In the genomic region with DNA sequence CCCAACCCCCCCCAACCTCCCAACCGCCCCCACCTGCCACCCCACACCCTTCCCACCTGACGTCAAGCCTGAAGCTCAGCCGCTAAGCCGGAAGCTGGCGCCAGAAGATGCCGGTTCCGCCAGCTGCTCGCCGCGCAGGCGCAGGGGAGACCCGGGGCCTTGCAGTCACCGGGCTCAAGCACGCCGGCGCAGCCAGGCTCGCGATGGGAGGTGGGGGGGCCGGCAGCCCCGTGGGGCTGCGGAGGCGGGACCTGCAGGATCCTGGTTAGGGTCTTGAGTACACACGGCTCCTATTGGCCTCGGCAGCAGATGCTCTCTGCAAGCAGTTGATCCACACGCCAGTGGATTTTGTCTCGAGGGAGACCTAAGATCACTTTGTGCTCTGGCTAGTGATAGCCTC, we compare ENCODE assay signal across 8 cellular contexts. TPM values are rescaled to one million over a fixed set of nuclear protein-coding genes. Genes with fewer than 3 reads are reported as not detected.
DNase-seq lines count a peak whose midpoint lies in the region; TF ChIP-seq lines count a peak whose summit lies in the region.

A gene (minus strand): TSS at position 109 of the 400 bp plus-strand sequence. CDS start 4,268 bp downstream, outside the sequence.

- no peak for TF ChIP-seq EP300 in stomach (IDR thresholded peaks at IDR 0.05)

- H3K56ac ChIP-seq in H9 (ENCODE audit: insufficient read length, low read depth, low read length) = no peak within 1 kb of the TSS

- H3K27me3 ChIP-seq in H9 (ENCODE audit: insufficient read depth, low read length) = no peaks in the 10 kb centered on the region
- no peaks in the 10 kb centered on the region for H3K27me3 ChIP-seq in MG63
- H3K27me3 ChIP-seq in stomach = no peaks in the 10 kb centered on the region

- no peak within 1 kb of the TSS for H2BK5ac ChIP-seq in H9 (ENCODE audit: insufficient read length, low read length)

- TF ChIP-seq CTCF in H9 (conservative IDR thresholded peaks at IDR 0.05) = no peak
- TF ChIP-seq CTCF in foreskin fibroblast (IDR thresholded peaks at IDR 0.05; ENCODE audit: low read depth, low read length) = no peak
- TF ChIP-seq CTCF in neural crest cell (conservative IDR thresholded peaks at IDR 0.05) = no peak
- no peak for TF ChIP-seq CTCF in stomach (IDR thresholded peaks at IDR 0.05)

- no peaks in the 10 kb centered on the region for H4K20me1 ChIP-seq in H9 (ENCODE audit: control insufficient read depth, insufficient read depth, insufficient read length)

- no peak within 1 kb of the TSS for H2BK20ac ChIP-seq in H9 (ENCODE audit: low read depth, low read length, poor library complexity, severe bottlenecking)

- H3K9ac ChIP-seq in ES-I3 (ENCODE audit: low read depth, low read length) (peak within 1 kb of the TSS; percentile 66), H9 (ENCODE audit: extremely low read depth, insufficient read length, low read length) (peak within 1 kb of the TSS; percentile 74)

- no peak within 1 kb of the TSS for H2BK15ac ChIP-seq in H9 (ENCODE audit: low read depth, low read length)

- peak within 1 kb of the TSS; percentile 83 for H3K4me2 ChIP-seq in H9 (ENCODE audit: insufficient read depth, insufficient read length, low read length)

- H3K27ac ChIP-seq in H9 (ENCODE audit: insufficient read length, low read depth, low read length) (no peak within 1 kb of the TSS), stomach (peak within 1 kb of the TSS; percentile 53 to 84 (median 77))

- no peak for TF ChIP-seq POLR2A in stomach (IDR thresholded peaks at IDR 0.05)

- H3K9me3 Mint-ChIP-seq in H9 (no peaks in the 10 kb centered on the region), neural crest cell (no peaks in the 10 kb centered on the region)

- H3K14ac ChIP-seq in H9 (ENCODE audit: insufficient read depth, low read length) = no peak within 1 kb of the TSS

- no peak within 1 kb of the TSS for H2BK120ac ChIP-seq in H9 (ENCODE audit: low read depth, low read length, poor library complexity, severe bottlenecking)

- H2AFZ ChIP-seq in H9 (ENCODE audit: low read length) = peak within 1 kb of the TSS; percentile 76

- H3K27me3 Mint-ChIP-seq in H9 (ENCODE audit: low read depth) (no peaks in the 10 kb centered on the region; the same call in 1 of the 2 replicates), neural crest cell (ENCODE audit: low read depth) (no peaks in the 10 kb centered on the region)

- H3K9me3 ChIP-seq in ES-I3 (ENCODE audit: control insufficient read depth, insufficient read depth, low read length) = no peaks in the 10 kb centered on the region
- H3K9me3 ChIP-seq in H9 (ENCODE audit: control insufficient read depth, low read depth, low read length) = no peaks in the 10 kb centered on the region
- no peaks in the 10 kb centered on the region for H3K9me3 ChIP-seq in MG63
- H3K9me3 ChIP-seq in stomach = no peaks in the 10 kb centered on the region

- H3K23me2 ChIP-seq in H9 (ENCODE audit: insufficient read length, low read depth, low read length, poor library complexity, severe bottlenecking) = peaks cover 3% of the 10 kb centered on the region

- no peak within 1 kb of the TSS for H3K18ac ChIP-seq in H9 (ENCODE audit: insufficient read length, low read depth, low read length)

- H3K27ac Mint-ChIP-seq in H9 (peak within 1 kb of the TSS in 2 of 3 experiments; percentile 36 to 61; a peak in 2 of 7 replicates), neural crest cell (ENCODE audit: unreplicated experiment) (peak within 1 kb of the TSS; percentile 54)

- intact Hi-C loops in stomach (cut with DNase I; ENCODE audit: low total_unique reads) = no loop called here

- H4K8ac ChIP-seq in H9 (replicated peaks; ENCODE audit: insufficient read length, low read depth, low read length) = no peak within 1 kb of the TSS

- peaks cover 0 to 6% (median 0%) of the 10 kb centered on the region in 3 experiments; a peak in 3 of 7 replicates for H3K36me3 Mint-ChIP-seq in H9 (ENCODE audit: insufficient read depth in 1 of 3, low read depth in 3 of 3)
- peaks cover 8% of the 10 kb centered on the region for H3K36me3 Mint-ChIP-seq in neural crest cell (ENCODE audit: low read depth)

- WGBS in H9 (ENCODE audit: extremely low coverage, insufficient read length, low lambda C conversion rate) = no CpG with 5 or more reads among the region's 26 CpGs
- 0 to 1% (median 0%) methylated on average over 4 to 26 of the region's 26 CpGs for WGBS in stomach, 5 donors

- H3K79me1 ChIP-seq in H9 (ENCODE audit: insufficient read depth, low read depth, low read length, poor library complexity, severe bottlenecking) = no peaks in the 10 kb centered on the region

- no peak within 1 kb of the TSS for H3K4ac ChIP-seq in H9 (ENCODE audit: low read depth, low read length)

- H4K91ac ChIP-seq in H9 (ENCODE audit: insufficient read length, low read depth, low read length) = no peak within 1 kb of the TSS

- no peak within 1 kb of the TSS for H2AK5ac ChIP-seq in H9 (ENCODE audit: insufficient read length, low read length)

- no peak within 1 kb of the TSS for H4K5ac ChIP-seq in H9 (ENCODE audit: insufficient read length, low read depth, low read length)

- H3K4me1 Mint-ChIP-seq in H9 = peaks cover 18 to 27% of the 10 kb centered on the region in 2 experiments
- peaks cover 39% of the 10 kb centered on the region for H3K4me1 Mint-ChIP-seq in neural crest cell

- DNase-seq in H9 = peak; percentile 97
- peak; percentile 95 for DNase-seq in MG63
- DNase-seq in SHP77 (lab: John Stamatoyannopoulos, UW) = peak; percentile 98 to 100
- DNase-seq in activated gamma-delta T cell (lab: John Stamatoyannopoulos, UW) = peak; percentile 93
- DNase-seq in foreskin fibroblast = peak; percentile 88 to 97
- DNase-seq in neural crest cell (ENCODE audit: low read depth, low spot score) = peak; percentile 81
- DNase-seq in stomach = peak; percentile 92

- H3K79me2 ChIP-seq in H9 (ENCODE audit: insufficient read depth, low read length) = peaks cover 4% of the 10 kb centered on the region; the same call in 1 of the 2 replicates

- no peaks in the 10 kb centered on the region; the same call in 1 of the 2 replicates for H3K36me3 ChIP-seq in ES-I3 (ENCODE audit: insufficient read depth, low read length)
- H3K36me3 ChIP-seq in MG63 = peaks cover 4% of the 10 kb centered on the region
- H3K36me3 ChIP-seq in stomach = peaks cover 6 to 14% (median 8%) of the 10 kb centered on the region in 4 donors

- no peak within 1 kb of the TSS for H3T11ph ChIP-seq in H9 (ENCODE audit: low read length)

- no peak within 1 kb of the TSS for H3K23ac ChIP-seq in H9 (ENCODE audit: insufficient read length, low read depth, low read length)

- no peaks in the 10 kb centered on the region for H3K4me1 ChIP-seq in ES-I3 (ENCODE audit: insufficient read depth, low read length)
- no peaks in the 10 kb centered on the region for H3K4me1 ChIP-seq in H9 (ENCODE audit: insufficient read depth, low read length)
- H3K4me1 ChIP-seq in stomach = peaks cover 34 to 52% (median 42%) of the 10 kb centered on the region in 4 donors

- H3K4me3 Mint-ChIP-seq in H9 = peak within 1 kb of the TSS; percentile 72 to 85
- peak within 1 kb of the TSS; percentile 95 for H3K4me3 Mint-ChIP-seq in neural crest cell

- H2BK12ac ChIP-seq in H9 (ENCODE audit: insufficient read length, low read depth, low read length) = no peak within 1 kb of the TSS

- H3K4me3 ChIP-seq in MG63 (peak within 1 kb of the TSS; percentile 98), foreskin fibroblast (ENCODE audit: low read depth in 1 of 2, low read length in 2 of 2) (peak within 1 kb of the TSS; percentile 49 to 53), stomach (peak within 1 kb of the TSS; percentile 41 to 53 (median 48))

RNA-seq across cellular contexts. Expression of the gene that starts here (rescaled TPM):
- total RNA-seq in H9 (2021) (5.6 and 5.9 TPM in 2 replicates), neural crest cell (9.7 and 10.5 TPM in 2 replicates), stomach (10 to 100 TPM in 2 of 5 donors, 1 to 10 TPM in 2, not detected in 1; 7.6 to 13.9 (median 11.0) TPM)
- 6.4 and 9.2 TPM in 2 replicates for total RNA-seq in MG63 (2014; rRNA removed; shearing (Covaris generic); ENCODE audit: low replicate concordance)
- polyA plus RNA-seq in stomach = 1 to 10 TPM; 4.0 to 5.8 (median 4.3) TPM
